8 cellular contexts compared by ENCODE assay signal in genomic region chr1:154558610-154559495, GRCh38. TPM values are rescaled to one million over a fixed set of nuclear protein-coding genes. Genes with fewer than 3 reads are reported as not detected.
DNase-seq lines count a peak whose midpoint lies in the region; ATAC-seq lines count a peak whose summit lies in the region.

UBE2Q1 (minus strand) TSS chr1:154558662; CDS start chr1:154558553, 109 bp downstream.

- ATAC-seq in GM19351 (IDR thresholded peaks at IDR 0.05; ENCODE audit: unreplicated experiment): peak; percentile 85
- ATAC-seq in HG03521 (IDR thresholded peaks at IDR 0.05; ENCODE audit: unreplicated experiment): peak; percentile 86
- ATAC-seq in left lobe of liver: peak; percentile 88

- DNase-seq in NCI-H748 (lab: John Stamatoyannopoulos, UW; ENCODE audit: unreplicated experiment) (peak; percentile 99), dedifferentiated amniotic fluid mesenchymal stem cell (ENCODE audit: extremely low spot score) (peak; percentile 98), left lobe of liver (ENCODE audit: low spot score) (peak; percentile 99)
- peak; percentile 99 for DNase-seq in activated CD4-positive, alpha-beta T cell treated with anti-CD3 and anti-CD28 coated beads, Interleukin-2, amount 50 U/mL, for 1 hour
- DNase-seq in stimulated activated CD4-positive, alpha-beta T cell treated with anti-CD3 and anti-CD28 coated beads, Interleukin-2, amount 100 ng/mL, for 4 hours (ENCODE audit: low read depth): peak; percentile 100

- H3K9me3 ChIP-seq in BLaER1 treated with 17β-estradiol and CSF1 and Interleukin-3, amounts not matched to agents 10 nM and 100 nM (replicated peaks in 1 of 11): no peaks in the 10 kb centered on the region

- peak within 1 kb of the TSS; percentile 80 to 99 (median 90) for H3K4me3 ChIP-seq in BLaER1 treated with 17β-estradiol and CSF1 and Interleukin-3, amounts not matched to agents 10 nM and 100 nM

- H3K4me2 ChIP-seq in BLaER1 treated with 17β-estradiol and CSF1 and Interleukin-3, amounts not matched to agents 10 nM and 100 nM: peak within 1 kb of the TSS; percentile 90 to 99 (median 97)

- peaks cover 20 to 30% (median 24%) of the 10 kb centered on the region in 11 experiments for H3K36me3 ChIP-seq in BLaER1 treated with 17β-estradiol and CSF1 and Interleukin-3, amounts not matched to agents 10 nM and 100 nM

- peaks cover 27 to 38% (median 34%) of the 10 kb centered on the region in 10 experiments for H3K4me1 ChIP-seq in BLaER1 treated with 17β-estradiol and CSF1 and Interleukin-3, amounts not matched to agents 10 nM and 100 nM

- peak within 1 kb of the TSS; percentile 72 to 92 (median 84) for H3K27ac ChIP-seq in BLaER1 treated with 17β-estradiol and CSF1 and Interleukin-3, amounts not matched to agents 10 nM and 100 nM

- no peaks in the 10 kb centered on the region for H3K27me3 ChIP-seq in BLaER1 treated with 17β-estradiol and CSF1 and Interleukin-3, amounts not matched to agents 10 nM and 100 nM

- H3K9ac ChIP-seq in BLaER1 treated with 17β-estradiol and CSF1 and Interleukin-3, amounts not matched to agents 10 nM and 100 nM: peak within 1 kb of the TSS; percentile 90 to 94 (median 93)

- H4K20me1 ChIP-seq in BLaER1 treated with 17β-estradiol and CSF1 and Interleukin-3, amounts not matched to agents 10 nM and 100 nM: peaks cover 21 to 42% (median 37%) of the 10 kb centered on the region in 11 experiments; a peak in 21 of 22 replicates

RNA-seq across cellular contexts. Expression of gene UBE2Q1, which starts in this region (rescaled TPM):
- total RNA-seq in left lobe of liver: 35.4 TPM

Comparison
In these comparisons a context has a peak if more than half of its experiments do, and no peak if none do; other contexts are left out.
1. Peak in every context shown above with its lines: DNase-seq, ATAC-seq, H3K4me3 ChIP-seq and H3K27ac ChIP-seq.